14 cellular contexts compared by ENCODE assay signal in the genomic region with DNA sequence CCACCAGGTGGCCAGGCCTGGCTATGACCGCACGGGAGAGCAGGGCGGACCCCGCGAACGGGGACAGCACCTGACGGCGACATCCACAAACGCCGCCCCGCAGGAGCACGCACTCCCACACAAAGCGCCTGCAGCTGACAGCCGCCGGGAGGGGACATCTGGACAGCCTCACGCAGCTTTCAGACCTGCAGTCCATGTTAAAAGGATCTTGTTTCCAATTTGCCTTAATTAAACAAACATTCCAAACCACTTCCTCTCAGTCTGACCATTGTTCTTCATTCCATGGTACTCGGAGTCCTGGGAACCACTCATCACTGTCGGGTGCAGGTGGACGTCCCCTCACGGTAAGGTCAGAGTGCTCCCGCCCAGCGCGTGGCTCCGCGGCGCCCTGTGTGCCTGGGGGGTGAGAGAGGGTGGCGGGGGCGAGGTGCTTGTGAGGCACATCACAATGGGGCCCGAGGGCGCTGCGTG. TPM values are rescaled to one million over a fixed set of nuclear protein-coding genes. Genes with fewer than 3 reads are reported as not detected.
A peak's percentile ranks its signal among the peaks of the same experiment; 100 is the strongest.
DNase-seq lines count a peak whose midpoint lies in the region; ATAC-seq, FAIRE-seq and TF ChIP-seq lines count a peak whose summit lies in the region.
"Had no signal": no experiment of that assay in that cellular context is flagged by ENCODE, and none has a peak within 500 bp of the region (broad histone marks: within the 10 kb centered on the region; RNA-seq: fewer than 3 reads in every experiment).

No MANE protein-coding gene starts in this region.

- WGBS in upper lobe of left lung, 2 donors: 66% methylated on average over 27 to 31 of the region's 31 CpGs

- H3K27ac ChIP-seq in right atrium auricular region (no peak overlapping the region), endothelial cell of umbilical vein (ENCODE audit: insufficient read depth, low read depth, low read length) (no peak overlapping the region), upper lobe of left lung (peak overlapping the region; percentile 12 to 75 (median 72))
- H3K27ac ChIP-seq: coronary artery, GM23248, SJSA1, vagina had no signal

- TF ChIP-seq POLR2A in endothelial cell of umbilical vein (IDR thresholded peaks at IDR 0.05; ENCODE audit: low read depth, low read length) (no peak), upper lobe of left lung (IDR thresholded peaks at IDR 0.05) (no peak)

- DNase-seq in Right ventricle myocardium superior: no peak
- DNase-seq in right atrium auricular region (ENCODE audit: low spot score): no peak
- peak; percentile 91 for DNase-seq in NCI-H748 (lab: John Stamatoyannopoulos, UW; ENCODE audit: unreplicated experiment)
- peak; percentile 26 for DNase-seq in endothelial cell of umbilical vein (ENCODE audit: low read depth, low spot score)
- DNase-seq in upper lobe of left lung: peak in 1 of 2 donors; percentile 75
- no peak for DNase-seq in NCI-H187 treated with DMSO at 0.1 percent for 48 hours (lab: John Stamatoyannopoulos, UW)
- no peak for DNase-seq in GM19238 (ENCODE audit: insufficient read length, low spot score)
- DNase-seq: activated CD8-positive, alpha-beta memory T cell treated with anti-CD3 and anti-CD28 coated beads, Interleukin-2, amount 50 U/mL, for 48 hours; activated naive CD8-positive, alpha-beta T cell treated with anti-CD3 and anti-CD28 coated beads, Interleukin-2, amount 10 ng/mL, durations not matched to agents 7 days and 5 days; GM23248 had no signal

- no peaks in the 10 kb centered on the region for H3K9me1 ChIP-seq in endothelial cell of umbilical vein (replicated peaks; ENCODE audit: control insufficient read depth, extremely low read depth, insufficient read depth, low read length)

- no peaks in the 10 kb centered on the region for H3K79me2 ChIP-seq in endothelial cell of umbilical vein (ENCODE audit: control insufficient read depth, insufficient read depth, low read length)

- H3K27me3 ChIP-seq in right atrium auricular region (no peaks in the 10 kb centered on the region), endothelial cell of umbilical vein (ENCODE audit: control insufficient read depth in 2 of 2, insufficient read depth in 2 of 2, low read length in 2 of 2) (no peaks in the 10 kb centered on the region), upper lobe of left lung (no peaks in the 10 kb centered on the region)
- H3K27me3 ChIP-seq: vagina had no signal

- intact Hi-C loops in Right ventricle myocardium superior (cut with DNase I): no loop called here
- intact Hi-C loops in endothelial cell of umbilical vein (cut with micrococcal nuclease): no loop called here

- H3K36me3 ChIP-seq in right atrium auricular region: no peaks in the 10 kb centered on the region
- H3K36me3 ChIP-seq in endothelial cell of umbilical vein (ENCODE audit: control insufficient read depth in 2 of 2, extremely low read depth in 1 of 2, insufficient read depth in 2 of 2, low read length in 2 of 2): no peaks in the 10 kb centered on the region
- H3K36me3 ChIP-seq in upper lobe of left lung: no peaks in the 10 kb centered on the region
- H3K36me3 ChIP-seq: SJSA1, vagina had no signal

- TF ChIP-seq EP300 in upper lobe of left lung (IDR thresholded peaks at IDR 0.05): no peak

- ATAC-seq in Right ventricle myocardium superior (ENCODE audit: poor library complexity): peak; percentile 34
- no peak for ATAC-seq in upper lobe of left lung (ENCODE audit: low FRiP score in 2 of 2)
- ATAC-seq in HG03039 (IDR thresholded peaks at IDR 0.05; ENCODE audit: unreplicated experiment): no peak

- TF ChIP-seq CTCF in right atrium auricular region (IDR thresholded peaks at IDR 0.05) (no peak), endothelial cell of umbilical vein (IDR thresholded peaks at IDR 0.05; ENCODE audit: extremely low read depth in 1 of 2, insufficient read depth in 1 of 2, low read depth in 1 of 2, low read length in 2 of 2) (no peak), upper lobe of left lung (IDR thresholded peaks at IDR 0.05) (no peak)

- no peak overlapping the region for H2AFZ ChIP-seq in endothelial cell of umbilical vein (ENCODE audit: low read depth, low read length)
- H2AFZ ChIP-seq: GM23248 had no signal

- H3K4me1 ChIP-seq in right atrium auricular region: peaks cover 0 to 26% of the 10 kb centered on the region in 2 donors
- peaks cover 15% of the 10 kb centered on the region for H3K4me1 ChIP-seq in endothelial cell of umbilical vein (ENCODE audit: control insufficient read depth, extremely low read depth, insufficient read depth, low read length)
- peaks cover 52 to 65% (median 60%) of the 10 kb centered on the region in 4 donors for H3K4me1 ChIP-seq in upper lobe of left lung

- dilution Hi-C loops in endothelial cell of umbilical vein (cut with MboI; ENCODE audit: extremely low pct_ligation_motif_present, low sequenced_read_pairs): no loop called here

- CTCF ChIA-PET in endothelial cell of umbilical vein (lab: Charles Lee): interaction anchor here (0.6 to 3.4 kb wide), 2 partner anchors 89 to 135 kb away, joined by 3 to 10 read pairs; no protein-coding TSS in a partner anchor

- H4K20me1 ChIP-seq in endothelial cell of umbilical vein (replicated peaks; ENCODE audit: control insufficient read depth, extremely low read depth, insufficient read depth, low read length): no peaks in the 10 kb centered on the region

- H3K4me3 ChIP-seq in right atrium auricular region (no peak overlapping the region), endothelial cell of umbilical vein (replicated peaks in 1 of 3; ENCODE audit: insufficient read depth in 1 of 3, low read depth in 1 of 3, low read length in 3 of 3) (no peak overlapping the region), upper lobe of left lung (peak overlapping the region in 1 of 4 donors; percentile 14)
- H3K4me3 ChIP-seq: coronary artery, GM23248, SJSA1, vagina had no signal

- BruUV-seq in endothelial cell of umbilical vein (replicated peaks; lab: Mats Ljungman, UMichigan): no TSS peak

- no peak overlapping the region for H3K4me2 ChIP-seq in endothelial cell of umbilical vein (ENCODE audit: insufficient read depth, low read length)

- H3K9me3 ChIP-seq in right atrium auricular region: no peaks in the 10 kb centered on the region
- no peaks in the 10 kb centered on the region for H3K9me3 ChIP-seq in endothelial cell of umbilical vein (replicated peaks; ENCODE audit: control insufficient read depth, insufficient read depth, low read length)
- no peaks in the 10 kb centered on the region for H3K9me3 ChIP-seq in upper lobe of left lung
- H3K9me3 ChIP-seq: SJSA1, vagina had no signal

- POLR2A ChIA-PET in endothelial cell of umbilical vein (lab: Charles Lee): no interaction called here

- H3K9ac ChIP-seq in endothelial cell of umbilical vein (replicated peaks; ENCODE audit: extremely low read depth, insufficient read depth, low read length): no peak overlapping the region
- H3K9ac ChIP-seq: GM23248 had no signal

- peak; percentile 42 for FAIRE-seq in endothelial cell of umbilical vein (lab: Jason Lieb, UNC)

TF ChIP-seq in endothelial cell of umbilical vein, 7 proteins besides CTCF, POLR2A, EP300 and RAD21:
- TF ChIP-seq MYC (IDR thresholded peaks at IDR 0.05; ENCODE audit: low read depth, low read length) (no peak), POLR2AphosphoS5 (IDR thresholded peaks at IDR 0.05; ENCODE audit: insufficient read depth, low read depth, low read length) (no peak), FOS (IDR thresholded peaks at IDR 0.05; ENCODE audit: borderline replicate concordance, insufficient read depth, low read length) (no peak), EZH2 (IDR thresholded peaks at IDR 0.05; ENCODE audit: borderline replicate concordance, low read depth, low read length, severe bottlenecking) (no peak), GATA2 (IDR thresholded peaks at IDR 0.05; ENCODE audit: insufficient read depth, insufficient read length, low read depth, low read length) (no peak), JUN (IDR thresholded peaks at IDR 0.05; ENCODE audit: borderline replicate concordance, insufficient read depth, insufficient read length, low read depth) (no peak)
- TF ChIP-seq, protein P1, sequence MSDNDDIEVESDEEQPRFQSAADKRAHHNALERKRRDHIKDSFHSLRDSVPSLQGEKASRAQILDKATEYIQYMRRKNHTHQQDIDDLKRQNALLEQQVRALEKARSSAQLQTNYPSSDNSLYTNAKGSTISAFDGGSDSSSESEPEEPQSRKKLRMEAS (IDR thresholded peaks at IDR 0.05; ENCODE audit: insufficient read depth, insufficient read length): no peak

RNA-seq across cellular contexts. Expression of a gene that starts 5.9 kb away (rescaled TPM):
- 2.5 TPM for total RNA-seq in Right ventricle myocardium superior
- 1 to 10 TPM; 4.6 to 6.9 TPM for total RNA-seq in right atrium auricular region
- total RNA-seq in endothelial cell of umbilical vein: 0.25 and 0.77 TPM in 2 replicates
- polyA plus RNA-seq in endothelial cell of umbilical vein: 2.3 and 3.1 TPM in 2 replicates
- polyA plus RNA-seq in endothelial cell of umbilical vein (2011; cell fraction: cytosol; rRNA removed): 0.89 and 1.2 TPM in 2 replicates
- 1.8 and 2.6 TPM in 2 replicates for polyA plus RNA-seq in endothelial cell of umbilical vein (2011; cell fraction: nucleus; rRNA removed)
- 0.74 and 1.2 TPM in 2 replicates for polyA plus RNA-seq in endothelial cell of umbilical vein (2012)
- polyA minus RNA-seq in endothelial cell of umbilical vein: 1.00 and 1.6 TPM in 2 replicates
- polyA minus RNA-seq in endothelial cell of umbilical vein (2011; cell fraction: cytosol; rRNA and poly(A)+ RNA removed): 4.1 TPM
- polyA minus RNA-seq in endothelial cell of umbilical vein (2011; cell fraction: nucleus; rRNA and poly(A)+ RNA removed): 0.34 and 0.48 TPM in 2 replicates
- 10 to 100 TPM in 2 of 6 donors, 1 to 10 TPM in 4; 6.5 to 24.7 (median 8.5) TPM for total RNA-seq in upper lobe of left lung
- total RNA-seq: SJSA1 had no signal

RNA-seq across cellular contexts. Expression of a gene that starts 37.6 kb away (rescaled TPM):
- 26.3 TPM for total RNA-seq in Right ventricle myocardium superior
- total RNA-seq in right atrium auricular region: 10 to 100 TPM; 13.4 to 18.6 TPM
- 11.7 and 18.5 TPM in 2 replicates for total RNA-seq in endothelial cell of umbilical vein
- polyA plus RNA-seq in endothelial cell of umbilical vein: 44.8 and 76.6 TPM in 2 replicates
- 22.7 and 26.9 TPM in 2 replicates for polyA plus RNA-seq in endothelial cell of umbilical vein (2011; cell fraction: cytosol; rRNA removed)
- polyA plus RNA-seq in endothelial cell of umbilical vein (2011; cell fraction: nucleus; rRNA removed): 11.8 and 16.1 TPM in 2 replicates
- polyA plus RNA-seq in endothelial cell of umbilical vein (2012): 1.8 and 2.0 TPM in 2 replicates
- polyA minus RNA-seq in endothelial cell of umbilical vein: 26.1 and 33.9 TPM in 2 replicates
- not detected for polyA minus RNA-seq in endothelial cell of umbilical vein (2011; cell fraction: cytosol; rRNA and poly(A)+ RNA removed)
- 12.3 and 18.3 TPM in 2 replicates for polyA minus RNA-seq in endothelial cell of umbilical vein (2011; cell fraction: nucleus; rRNA and poly(A)+ RNA removed)
- 10 to 100 TPM; 11.2 to 32.8 (median 28.9) TPM for total RNA-seq in upper lobe of left lung

Comparison
In these comparisons a context has a peak if more than half of its experiments do, and no peak if none do; other contexts are left out.
1. DNase-seq: peak in NCI-H748 (single experiment) and endothelial cell of umbilical vein (single experiment); none in Right ventricle myocardium superior (single experiment), right atrium auricular region (single experiment), NCI-H187 treated with DMSO at 0.1 percent for 48 hours (single experiment) and GM19238 (single experiment).
2. H3K27ac ChIP-seq: peak in upper lobe of left lung (4 of 4); none in right atrium auricular region (0 of 2) and endothelial cell of umbilical vein (single experiment).